Comparison of ENCODE assay signal across 22 cellular contexts in the genomic region with DNA sequence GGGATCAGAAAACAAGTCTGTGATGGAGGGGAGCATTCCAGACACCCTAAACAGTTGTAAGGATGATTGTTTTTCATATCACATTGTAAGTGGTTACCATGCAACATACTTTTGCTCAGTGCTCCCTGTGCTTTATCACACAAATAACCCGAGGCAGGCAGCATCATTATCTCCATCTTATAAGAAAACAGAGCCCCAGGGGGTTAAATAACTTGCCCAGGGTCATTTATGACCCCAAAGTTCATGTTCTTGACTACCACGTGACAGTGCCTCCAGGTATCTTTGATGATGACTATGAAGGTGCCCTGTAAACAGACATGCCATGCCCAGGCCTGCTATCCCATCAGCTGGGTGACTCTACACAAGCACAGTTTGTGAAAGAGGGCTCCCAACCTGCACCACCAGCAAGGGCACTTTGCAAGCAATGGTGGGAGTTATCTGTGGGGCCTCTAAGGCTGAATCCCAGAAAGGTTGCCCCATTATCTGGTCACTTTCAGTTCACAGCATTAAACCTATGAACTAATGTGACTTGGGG. TPM values are rescaled to one million over a fixed set of nuclear protein-coding genes. Genes with fewer than 3 reads are reported as not detected.
DNase-seq lines count a peak whose midpoint lies in the region; ATAC-seq, FAIRE-seq and TF ChIP-seq lines count a peak whose summit lies in the region.
"Had no signal": no experiment of that assay in that cellular context is flagged by ENCODE, and none has a peak within 500 bp of the region (broad histone marks: within the 10 kb centered on the region; RNA-seq: fewer than 3 reads in every experiment).

No MANE protein-coding gene starts in this region.

- TF ChIP-seq POLR2A in upper lobe of left lung (IDR thresholded peaks at IDR 0.05) = no peak

- no peak for TF ChIP-seq EP300 in upper lobe of left lung (IDR thresholded peaks at IDR 0.05)

- CTCF ChIA-PET in CD8-positive, alpha-beta T cell (lab: Charles Lee) = interaction anchor here (1.2 to 2.3 kb wide), 2 partner anchors 9 to 136 kb away, joined by 3 to 7 read pairs; a partner anchor contains a TSS
- CTCF ChIA-PET in MCF 10A (lab: Yijun Ruan, JAX) = interaction anchor here (1.3 to 18.8 kb wide), 4 partner anchors 9 to 142 kb away, joined by 3 to 186 read pairs (median 13); a partner anchor contains a TSS

- ATAC-seq in CD8-positive, alpha-beta T cell = no peak
- no peak for ATAC-seq in naive thymus-derived CD8-positive, alpha-beta T cell
- ATAC-seq in pancreas (no peak), upper lobe of left lung (ENCODE audit: low FRiP score in 2 of 2) (no peak)

- H3K27me3 ChIP-seq in CD8-positive, alpha-beta T cell (ENCODE audit: insufficient read depth, low read length) = no peaks in the 10 kb centered on the region
- no peaks in the 10 kb centered on the region for H3K27me3 ChIP-seq in pancreas
- H3K27me3 ChIP-seq in upper lobe of left lung = no peaks in the 10 kb centered on the region

- FAIRE-seq in pancreas (lab: Jason Lieb, UNC) = no peak
- FAIRE-seq: GM12892 had no signal

- no peak for TF ChIP-seq CTCF in CD8-positive, alpha-beta T cell (IDR thresholded peaks at IDR 0.05)
- TF ChIP-seq CTCF in MCF 10A (IDR thresholded peaks at IDR 0.05; ENCODE audit: unreplicated experiment) = no peak
- no peak for TF ChIP-seq CTCF in pancreas (IDR thresholded peaks at IDR 0.05)
- TF ChIP-seq CTCF in upper lobe of left lung (IDR thresholded peaks at IDR 0.05) = no peak

- no peak overlapping the region for H3K4me3 Mint-ChIP-seq in activated T-cell treated with anti-CD3 and anti-CD28 coated beads, Interleukin-2, amount 50 U/mL, for 24 hours
- H3K4me3 Mint-ChIP-seq in CD8-positive, alpha-beta T cell = no peak overlapping the region
- H3K4me3 Mint-ChIP-seq in MCF 10A (ENCODE audit: unreplicated experiment) = no peak overlapping the region
- H3K4me3 Mint-ChIP-seq in naive thymus-derived CD8-positive, alpha-beta T cell = peak overlapping the region in 2 of 10 donors; percentile 46 to 73

- peaks cover 9% of the 10 kb centered on the region for H3K36me3 ChIP-seq in CD8-positive, alpha-beta T cell (ENCODE audit: insufficient read depth, low read length)
- peaks cover 0 to 11% (median 11%) of the 10 kb centered on the region in 3 donors for H3K36me3 ChIP-seq in pancreas
- H3K36me3 ChIP-seq in upper lobe of left lung = peaks cover 19 to 73% (median 42%) of the 10 kb centered on the region in 4 donors

- peaks cover 3% of the 10 kb centered on the region for H3K9me3 Mint-ChIP-seq in activated T-cell treated with anti-CD3 and anti-CD28 coated beads, Interleukin-2, amount 50 U/mL, for 24 hours
- no peaks in the 10 kb centered on the region for H3K9me3 Mint-ChIP-seq in CD8-positive, alpha-beta T cell
- H3K9me3 Mint-ChIP-seq in MCF 10A (ENCODE audit: unreplicated experiment) = no peaks in the 10 kb centered on the region
- no peaks in the 10 kb centered on the region for H3K9me3 Mint-ChIP-seq in naive thymus-derived CD8-positive, alpha-beta T cell

- WGBS in pancreas, 2 donors = 55 to 61% methylated on average over 2 of the region's 2 CpGs
- 69 to 75% methylated on average over 2 of the region's 2 CpGs for WGBS in upper lobe of left lung, 2 donors

- H3K36me3 Mint-ChIP-seq in activated T-cell treated with anti-CD3 and anti-CD28 coated beads, Interleukin-2, amount 50 U/mL, for 24 hours (ENCODE audit: low read depth) = peaks cover 94% of the 10 kb centered on the region
- peaks cover 54% of the 10 kb centered on the region for H3K36me3 Mint-ChIP-seq in CD8-positive, alpha-beta T cell
- peaks cover 86% of the 10 kb centered on the region for H3K36me3 Mint-ChIP-seq in MCF 10A (ENCODE audit: insufficient read depth, unreplicated experiment)
- peaks cover 0 to 45% (median 17%) of the 10 kb centered on the region in 3 donors for H3K36me3 Mint-ChIP-seq in naive thymus-derived CD8-positive, alpha-beta T cell

- no peak for DNase-seq in activated T-cell treated with anti-CD3 and anti-CD28 coated beads, Interleukin-2, amount 50 U/mL, for 24 hours
- no peak for DNase-seq in activated T-cell treated with anti-CD3 and anti-CD28 coated beads for 4 hours
- DNase-seq in CD8-positive, alpha-beta T cell = no peak
- no peak for DNase-seq in MCF 10A (ENCODE audit: unreplicated experiment)
- no peak for DNase-seq in naive thymus-derived CD8-positive, alpha-beta T cell
- no peak for DNase-seq in NCI-H2029 (lab: John Stamatoyannopoulos, UW)
- no peak for DNase-seq in pancreas
- DNase-seq in upper lobe of left lung = no peak
- DNase-seq: C1 segment of cervical spinal cord, COR-L47, GF-D8, GM23248, HCEC 1CT, IMR-90, Kasumi-1, NCI-H1417, NCI-H2029 treated with DMSO at 0.1 percent for 48 hours, NCI-H2171 treated with DMSO at 0.1 percent for 48 hours, NCI-H748 treated with DMSO at 0.1 percent for 48 hours, RPMI8226 had no signal

- intact Hi-C loops in CD8-positive, alpha-beta T cell (cut with DNase I, micrococcal nuclease) = no loop called here
- intact Hi-C loops in MCF 10A (cut with micrococcal nuclease) = no loop called here
- intact Hi-C loops in pancreas (cut with DNase I) = no loop called here

- no peak overlapping the region for H3K27ac ChIP-seq in CD8-positive, alpha-beta T cell (ENCODE audit: low read depth, low read length)
- no peak overlapping the region for H3K27ac ChIP-seq in pancreas
- no peak overlapping the region for H3K27ac ChIP-seq in upper lobe of left lung
- H3K27ac ChIP-seq: GM23248 had no signal

- no peak overlapping the region for H3K4me3 ChIP-seq in CD8-positive, alpha-beta T cell (ENCODE audit: low read depth, low read length)
- H3K4me3 ChIP-seq in pancreas (no peak overlapping the region), upper lobe of left lung (no peak overlapping the region)
- H3K4me3 ChIP-seq: GM23248 had no signal

- no TSS peak for BruUV-seq in MCF 10A (replicated peaks; lab: Mats Ljungman, UMichigan)

- POLR2A ChIA-PET in CD8-positive, alpha-beta T cell (lab: Charles Lee) = interaction anchor here (1.4 kb wide), 1 partner anchor 28 kb away, joined by 3 read pairs; no protein-coding TSS in a partner anchor
- POLR2A ChIA-PET in MCF 10A (lab: Yijun Ruan, JAX) = interaction anchor here (0.6 to 4.8 kb wide), 10 partner anchors 9 to 140 kb away, joined by 3 to 34 read pairs (median 4); a partner anchor contains a TSS
- POLR2A ChIA-PET in naive thymus-derived CD8-positive, alpha-beta T cell (lab: Charles Lee) = interaction anchor here (1.1 kb wide), 1 partner anchor 9 kb away, joined by 4 read pairs; a partner anchor contains a TSS

- peak overlapping the region; percentile 33 for H3K27ac Mint-ChIP-seq in activated T-cell treated with anti-CD3 and anti-CD28 coated beads, Interleukin-2, amount 50 U/mL, for 24 hours
- H3K27ac Mint-ChIP-seq in CD8-positive, alpha-beta T cell = peak overlapping the region; percentile 32
- peak overlapping the region; percentile 84 for H3K27ac Mint-ChIP-seq in MCF 10A (ENCODE audit: low read depth, unreplicated experiment)
- peak overlapping the region; percentile 12 to 93 (median 78) for H3K27ac Mint-ChIP-seq in naive thymus-derived CD8-positive, alpha-beta T cell

- H3K4me1 Mint-ChIP-seq in activated T-cell treated with anti-CD3 and anti-CD28 coated beads, Interleukin-2, amount 50 U/mL, for 24 hours (ENCODE audit: low read depth) = peaks cover 71% of the 10 kb centered on the region
- H3K4me1 Mint-ChIP-seq in CD8-positive, alpha-beta T cell (ENCODE audit: low read depth) = peaks cover 42% of the 10 kb centered on the region
- H3K4me1 Mint-ChIP-seq in MCF 10A (ENCODE audit: insufficient read depth, unreplicated experiment) = peaks cover 9% of the 10 kb centered on the region
- H3K4me1 Mint-ChIP-seq in naive thymus-derived CD8-positive, alpha-beta T cell = peaks cover 17 to 56% (median 46%) of the 10 kb centered on the region in 4 donors

- peaks cover 38% of the 10 kb centered on the region for H3K4me1 ChIP-seq in CD8-positive, alpha-beta T cell (ENCODE audit: insufficient read depth, low read length)
- H3K4me1 ChIP-seq in pancreas (no peaks in the 10 kb centered on the region), upper lobe of left lung (no peaks in the 10 kb centered on the region)

- no peaks in the 10 kb centered on the region for H3K9me3 ChIP-seq in CD8-positive, alpha-beta T cell (ENCODE audit: low read length)
- H3K9me3 ChIP-seq in pancreas (no peaks in the 10 kb centered on the region), upper lobe of left lung (no peaks in the 10 kb centered on the region)

- H3K27me3 Mint-ChIP-seq in activated T-cell treated with anti-CD3 and anti-CD28 coated beads, Interleukin-2, amount 50 U/mL, for 24 hours = no peaks in the 10 kb centered on the region
- no peaks in the 10 kb centered on the region for H3K27me3 Mint-ChIP-seq in CD8-positive, alpha-beta T cell (ENCODE audit: low read depth)
- no peaks in the 10 kb centered on the region for H3K27me3 Mint-ChIP-seq in MCF 10A (ENCODE audit: insufficient read depth, unreplicated experiment)
- no peaks in the 10 kb centered on the region for H3K27me3 Mint-ChIP-seq in naive thymus-derived CD8-positive, alpha-beta T cell

RNA-seq across cellular contexts. Expression of a gene that starts 9.5 kb away (rescaled TPM):
- 1 to 10 TPM; 5.2 TPM for total RNA-seq in CD8-positive, alpha-beta T cell
- total RNA-seq in MCF 10A (2022) (36.1 and 60.9 TPM in 2 replicates), pancreas (10 to 100 TPM in 1 of 6 donors, 1 to 10 TPM in 5; 4.1 to 15.2 (median 7.4) TPM), upper lobe of left lung (10 to 100 TPM; 21.6 to 37.5 (median 31.7) TPM)
- 10 to 100 TPM; 27.3 to 29.4 TPM for total RNA-seq in naive thymus-derived CD8-positive, alpha-beta T cell
- polyA plus RNA-seq in naive thymus-derived CD8-positive, alpha-beta T cell = 10 to 100 TPM; 40.9 to 51.0 (median 43.9) TPM
- 10 to 100 TPM in 1 of 2 donors, 1 to 10 TPM in 1; 8.7 to 15.5 TPM for polyA plus RNA-seq in pancreas

RNA-seq across cellular contexts. Expression of a gene that starts 34.4 kb away (rescaled TPM):
- 10 to 100 TPM; 11.3 to 12.8 TPM for total RNA-seq in CD8-positive, alpha-beta T cell
- total RNA-seq in MCF 10A (2022) (78.0 and 81.3 TPM in 2 replicates), pancreas (10 to 100 TPM; 15.4 to 30.4 (median 21.6) TPM), upper lobe of left lung (10 to 100 TPM; 20.3 to 54.6 (median 44.3) TPM)
- total RNA-seq in naive thymus-derived CD8-positive, alpha-beta T cell = 10 to 100 TPM; 31.3 to 31.6 TPM
- 10 to 100 TPM; 27.4 to 40.1 (median 30.1) TPM for polyA plus RNA-seq in naive thymus-derived CD8-positive, alpha-beta T cell
- 10 to 100 TPM in 1 of 2 donors, 1 to 10 TPM in 1; 7.8 to 18.4 TPM for polyA plus RNA-seq in pancreas

RNA-seq across cellular contexts. Expression of a gene that starts 45.3 kb away (rescaled TPM):
- not detected for total RNA-seq in CD8-positive, alpha-beta T cell
- total RNA-seq in MCF 10A (2022) (0.07 TPM in 1 of 2 replicates, not detected in the other), pancreas (1 to 10 TPM in 3 of 6 donors, under 1 TPM in 3; 0.32 to 1.7 (median 0.93) TPM), upper lobe of left lung (10 to 100 TPM in 3 of 6 donors, 1 to 10 TPM in 3; 2.1 to 26.0 (median 10.7) TPM)
- not detected for total RNA-seq in naive thymus-derived CD8-positive, alpha-beta T cell
- polyA plus RNA-seq in naive thymus-derived CD8-positive, alpha-beta T cell = under 1 TPM; 0.07 to 0.21 (median 0.07) TPM
- 1 to 10 TPM in 1 of 2 donors, under 1 TPM in 1; 0.65 to 1.6 TPM for polyA plus RNA-seq in pancreas
- total RNA-seq: Daoy, GM23248 had no signal

Comparison
In these comparisons a context has a peak if more than half of its experiments do, and no peak if none do; other contexts are left out.
1. H3K27ac Mint-ChIP-seq: peak in every context shown above with its lines; median percentile 84 in MCF 10A; 78 in naive thymus-derived CD8-positive, alpha-beta T cell; 33 in activated T-cell treated with anti-CD3 and anti-CD28 coated beads, Interleukin-2, amount 50 U/mL, for 24 hours; 32 in CD8-positive, alpha-beta T cell.